ENCODE assay signal across 9 cellular contexts in genomic region chr10:120824864-120825263, GRCh38. TPM values are rescaled to one million over a fixed set of nuclear protein-coding genes. Genes with fewer than 3 reads are reported as not detected.
DNase-seq lines count a peak whose midpoint lies in the region; ATAC-seq and TF ChIP-seq lines count a peak whose summit lies in the region.
"Had no signal": no experiment of that assay in that cellular context is flagged by ENCODE, and none has a peak within 500 bp of the region (broad histone marks: within the 10 kb centered on the region; RNA-seq: fewer than 3 reads in every experiment).

No MANE protein-coding gene starts in this region.

- POLR2A ChIA-PET in WTC11 (lab: Charles Lee) = no interaction called here

- CTCF ChIA-PET in WTC11 (lab: Charles Lee) = interaction anchor here (1.5 to 1.9 kb wide), 3 partner anchors 15 to 224 kb away, joined by 3 to 8 read pairs (median 4); no protein-coding TSS in a partner anchor

- peaks cover 4% of the 10 kb centered on the region; the same call in 1 of the 2 replicates for H3K27me3 Mint-ChIP-seq in WTC11 (ENCODE audit: low read depth)
- H3K27me3 Mint-ChIP-seq in activated T-cell treated with anti-CD3 and anti-CD28 coated beads, Interleukin-2, amount 50 U/mL, for 24 hours = peaks cover 23% of the 10 kb centered on the region

- no peaks in the 10 kb centered on the region for H3K27me3 ChIP-seq in right lobe of liver

- H3K36me3 Mint-ChIP-seq in WTC11 = no peaks in the 10 kb centered on the region
- no peaks in the 10 kb centered on the region for H3K36me3 Mint-ChIP-seq in activated T-cell treated with anti-CD3 and anti-CD28 coated beads, Interleukin-2, amount 50 U/mL, for 24 hours (ENCODE audit: low read depth)

- H3K4me3 ChIP-seq in right lobe of liver = no peak overlapping the region

- H3K36me3 ChIP-seq in right lobe of liver = no peaks in the 10 kb centered on the region

- peaks cover 9% of the 10 kb centered on the region for H3K9me3 Mint-ChIP-seq in WTC11
- no peaks in the 10 kb centered on the region for H3K9me3 Mint-ChIP-seq in activated T-cell treated with anti-CD3 and anti-CD28 coated beads, Interleukin-2, amount 50 U/mL, for 24 hours

- no peak overlapping the region for H3K4me3 Mint-ChIP-seq in WTC11
- H3K4me3 Mint-ChIP-seq in activated T-cell treated with anti-CD3 and anti-CD28 coated beads, Interleukin-2, amount 50 U/mL, for 24 hours = no peak overlapping the region

- H3K4me1 ChIP-seq in right lobe of liver = no peaks in the 10 kb centered on the region

- H3K4me1 Mint-ChIP-seq in WTC11 = peaks cover 27% of the 10 kb centered on the region
- no peaks in the 10 kb centered on the region for H3K4me1 Mint-ChIP-seq in activated T-cell treated with anti-CD3 and anti-CD28 coated beads, Interleukin-2, amount 50 U/mL, for 24 hours (ENCODE audit: low read depth)

- intact Hi-C loops in right lobe of liver (cut with DNase I) = no loop called here

- DNase-seq in GM10266 (ENCODE audit: extremely low spot score) (peak; percentile 23), LHCN-M2 (ENCODE audit: low read depth) (peak; percentile 1), WTC11 (ENCODE audit: low spot score) (peak; percentile 67), right lobe of liver (peak in 1 of 3 donors; percentile 23), putamen (ENCODE audit: low spot score) (no peak)
- DNase-seq in activated CD8-positive, alpha-beta memory T cell treated with anti-CD3 and anti-CD28 coated beads for 24 hours = no peak
- DNase-seq in activated effector memory CD4-positive, alpha-beta T cell treated with Interleukin-2 at 50 U/mL for 16 hours = no peak
- no peak for DNase-seq in activated T-cell treated with anti-CD3 and anti-CD28 coated beads, Interleukin-2, amount 50 U/mL, for 24 hours

- TF ChIP-seq POLR2A in right lobe of liver (IDR thresholded peaks at IDR 0.05) = no peak

- ATAC-seq in WTC11 (peak; percentile 74), right lobe of liver (peak; percentile 36 to 78 (median 56))
- ATAC-seq: left colon had no signal

- 44% methylated on average over 9 of the region's 10 CpGs for WGBS in right lobe of liver (ENCODE audit: insufficient coverage, low coverage, low lambda C conversion rate, missing lambda C conversion rate)

- H3K27ac ChIP-seq in right lobe of liver = no peak overlapping the region

- H3K9me3 ChIP-seq in right lobe of liver = no peaks in the 10 kb centered on the region

- no peak overlapping the region for H3K27ac Mint-ChIP-seq in WTC11
- no peak overlapping the region for H3K27ac Mint-ChIP-seq in activated T-cell treated with anti-CD3 and anti-CD28 coated beads, Interleukin-2, amount 50 U/mL, for 24 hours

- peak; percentile 59 for TF ChIP-seq CTCF in GM10266 (IDR thresholded peaks at IDR 0.05; ENCODE audit: control insufficient read depth, insufficient read depth, low read depth, missing control alignments)
- no peak for TF ChIP-seq CTCF in WTC11 (IDR thresholded peaks at IDR 0.05)
- peak; percentile 36 to 58 (median 45) for TF ChIP-seq CTCF in right lobe of liver (IDR thresholded peaks at IDR 0.05)

TF ChIP-seq in WTC11, 78 proteins besides CTCF, POLR2A, EP300 and RAD21:
- TF ChIP-seq NFE2L1 (CRISPR knock-in tag; IDR thresholded peaks at IDR 0.05) (0 out of 2 replicates have a peak, but pooled peaks have one; percentile 15), MAX (CRISPR knock-in tag; IDR thresholded peaks at IDR 0.05) (peak; percentile 64), RELA (CRISPR knock-in tag; IDR thresholded peaks at IDR 0.05; ENCODE audit: borderline replicate concordance) (no peak)
- TF ChIP-seq, protein P1, sequence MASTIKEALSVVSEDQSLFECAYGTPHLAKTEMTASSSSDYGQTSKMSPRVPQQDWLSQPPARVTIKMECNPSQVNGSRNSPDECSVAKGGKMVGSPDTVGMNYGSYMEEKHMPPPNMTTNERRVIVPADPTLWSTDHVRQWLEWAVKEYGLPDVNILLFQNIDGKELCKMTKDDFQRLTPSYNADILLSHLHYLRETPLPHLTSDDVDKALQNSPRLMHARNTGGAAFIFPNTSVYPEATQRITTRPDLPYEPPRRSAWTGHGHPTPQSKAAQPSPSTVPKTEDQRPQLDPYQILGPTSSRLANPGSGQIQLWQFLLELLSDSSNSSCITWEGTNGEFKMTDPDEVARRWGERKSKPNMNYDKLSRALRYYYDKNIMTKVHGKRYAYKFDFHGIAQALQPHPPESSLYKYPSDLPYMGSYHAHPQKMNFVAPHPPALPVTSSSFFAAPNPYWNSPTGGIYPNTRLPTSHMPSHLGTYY (CRISPR knock-in tag; IDR thresholded peaks at IDR 0.05) = no peak
TF ChIP-seq in WTC11: peak in this region for 2.

RNA-seq across cellular contexts. Expression of gene WDR11, which starts 26.3 kb away (rescaled TPM):
- total RNA-seq in LHCN-M2 (2014; rRNA removed) = 46.6 and 54.7 TPM in 2 replicates
- 15.8 TPM for polyA plus RNA-seq in LHCN-M2 (2012)
- total RNA-seq in WTC11 (2021) = 41.5 to 50.0 TPM (median 43.3 TPM) in 3 replicates
- 10 to 100 TPM; 20.1 to 36.7 (median 26.0) TPM for total RNA-seq in right lobe of liver

Comparison
In these comparisons a context has a peak if more than half of its experiments do, and no peak if none do; other contexts are left out.
1. DNase-seq: peak in GM10266 (single experiment), LHCN-M2 (single experiment) and WTC11 (single experiment); none in activated CD8-positive, alpha-beta memory T cell treated with anti-CD3 and anti-CD28 coated beads for 24 hours (single experiment), activated effector memory CD4-positive, alpha-beta T cell treated with Interleukin-2 at 50 U/mL for 16 hours (single experiment), putamen (single experiment) and activated T-cell treated with anti-CD3 and anti-CD28 coated beads, Interleukin-2, amount 50 U/mL, for 24 hours (single experiment).